In genomic region chr6:144578385-144579350, GRCh38 we compare ENCODE assay signal across 1 cellular context.
TF ChIP-seq lines count a peak whose summit lies in the region.

No MANE protein-coding gene starts in this region.

TF ChIP-seq in HepG2, 621 proteins besides CTCF, POLR2A, EP300 and RAD21 (continued from another document and continues in another):
- TF ChIP-seq MTF1 (CRISPR knock-in tag; IDR thresholded peaks at IDR 0.05) (peak; percentile 43; the same call in 1 of the 2 replicates), HMG20B (CRISPR knock-in tag; conservative IDR thresholded peaks at IDR 0.05) (peak; percentile 92), ZSCAN25 (CRISPR knock-in tag; IDR thresholded peaks at IDR 0.05) (no peak), DDIT3 (CRISPR knock-in tag; IDR thresholded peaks at IDR 0.05) (no peak), HNF4G (IDR thresholded peaks at IDR 0.05; ENCODE audit: borderline replicate concordance, low read depth, low read length) (peak; percentile 86; the same call in 1 of the 2 replicates), HNF4G (CRISPR knock-in tag; IDR thresholded peaks at IDR 0.05; ENCODE audit: borderline replicate concordance, low read depth) (peak; percentile 91; the same call in 1 of the 2 replicates), ETV6 (CRISPR knock-in tag; conservative IDR thresholded peaks at IDR 0.05) (no peak), ZNF687 (CRISPR knock-in tag; IDR thresholded peaks at IDR 0.05) (peak; percentile 47; the same call in 1 of the 2 replicates), ZNF33A (CRISPR knock-in tag; IDR thresholded peaks at IDR 0.05; ENCODE audit: borderline replicate concordance) (no peak), SSRP1 (CRISPR knock-in tag; IDR thresholded peaks at IDR 0.05) (peak; percentile 94; the same call in 1 of the 2 replicates), ZNF703 (CRISPR knock-in tag; IDR thresholded peaks at IDR 0.05; ENCODE audit: borderline replicate concordance) (no peak), ZNF513 (CRISPR knock-in tag; conservative IDR thresholded peaks at IDR 0.05) (no peak), RERE (CRISPR knock-in tag; IDR thresholded peaks at IDR 0.05; ENCODE audit: low read depth) (no peak; the same call in 1 of the 2 replicates), ZNF639 (CRISPR knock-in tag; conservative IDR thresholded peaks at IDR 0.05) (no peak), MLXIP (CRISPR knock-in tag; IDR thresholded peaks at IDR 0.05; ENCODE audit: borderline replicate concordance) (no peak), MNT (IDR thresholded peaks at IDR 0.05) (no peak), ZNF276 (CRISPR knock-in tag; IDR thresholded peaks at IDR 0.05; ENCODE audit: low read depth) (no peak), PRDM4 (CRISPR knock-in tag; IDR thresholded peaks at IDR 0.05; ENCODE audit: borderline replicate concordance) (no peak), MEIS1 (CRISPR knock-in tag; IDR thresholded peaks at IDR 0.05; ENCODE audit: borderline replicate concordance) (no peak), ZNF724P (CRISPR knock-in tag; IDR thresholded peaks at IDR 0.05; ENCODE audit: borderline replicate concordance) (no peak; the same call in 1 of the 2 replicates), ZNF3 (CRISPR knock-in tag; IDR thresholded peaks at IDR 0.05) (no peak), ZNF605 (CRISPR knock-in tag; IDR thresholded peaks at IDR 0.05) (no peak), ARID5B (CRISPR knock-in tag; IDR thresholded peaks at IDR 0.05) (peak; percentile 98)
